In the genomic region with DNA sequence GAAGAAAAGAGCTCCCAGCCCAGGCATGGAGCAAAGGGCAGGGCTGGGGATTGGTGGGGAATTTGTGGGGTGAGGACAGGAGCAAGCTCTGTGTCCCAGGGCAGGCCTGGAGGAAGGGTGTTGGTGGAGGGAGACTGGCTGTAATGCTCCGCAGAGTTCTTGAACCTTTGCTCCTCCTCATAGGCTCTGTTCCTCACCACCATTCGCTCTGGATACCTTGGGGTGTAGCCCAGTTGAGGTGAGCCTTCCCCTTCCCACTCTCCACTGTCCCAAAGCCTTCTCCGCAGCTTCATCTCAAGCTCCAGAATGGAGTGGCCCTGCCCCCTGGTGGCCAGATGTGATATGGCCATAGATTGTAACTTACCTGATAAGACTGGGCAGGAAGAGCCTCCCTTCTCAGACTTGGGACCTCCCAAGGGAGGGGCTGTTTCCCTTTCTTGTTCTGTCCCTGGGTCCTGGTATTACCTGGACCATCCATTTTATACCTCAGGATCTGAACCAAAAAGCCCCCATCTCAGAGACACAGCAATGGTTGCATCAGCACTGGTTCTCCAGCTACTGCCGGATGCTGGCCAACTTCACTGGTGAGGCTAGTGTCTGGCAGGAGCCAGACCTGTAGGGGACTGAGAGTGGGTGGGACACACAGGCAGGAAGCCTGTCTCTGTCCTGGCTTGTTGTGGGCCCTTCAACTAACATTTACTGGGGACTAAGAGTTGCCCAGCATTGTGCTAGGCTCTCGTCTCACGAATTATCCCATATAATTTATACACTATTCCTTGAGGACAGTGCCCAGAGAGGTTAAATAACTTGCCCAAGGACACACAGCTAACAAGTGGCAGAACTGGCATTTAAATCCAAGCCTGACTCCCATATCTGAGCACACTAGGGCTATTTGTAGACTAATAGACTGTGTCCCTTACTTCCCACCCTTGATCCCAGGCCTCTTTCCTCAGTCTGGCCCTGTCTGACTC, we compare ENCODE assay signal across 8 cellular contexts. TPM values are rescaled to one million over a fixed set of nuclear protein-coding genes. Genes with fewer than 3 reads are reported as not detected.
DNase-seq lines count a peak whose midpoint lies in the region; ATAC-seq and TF ChIP-seq lines count a peak whose summit lies in the region.

No MANE protein-coding gene starts in this region.

- peaks cover 2% of the 10 kb centered on the region for H3K27me3 Mint-ChIP-seq in CD8-positive, alpha-beta T cell (ENCODE audit: low read depth)
- H3K27me3 Mint-ChIP-seq in activated B cell treated with CpG ODN at 0.5 μM for 24 hours: peaks cover 3% of the 10 kb centered on the region

- H3K4me1 ChIP-seq in CD8-positive, alpha-beta T cell (ENCODE audit: insufficient read depth, low read length): peaks cover 15% of the 10 kb centered on the region

- POLR2A ChIA-PET in CD8-positive, alpha-beta T cell (lab: Charles Lee): interaction anchor here (0.6 to 3.3 kb wide), 4 partner anchors 37 to 45 kb away, joined by 3 to 39 read pairs (median 10); partner anchors contain the start of gene RPL19
- POLR2A ChIA-PET in activated B cell treated with CpG ODN at 0.5 μM for 24 hours (lab: Charles Lee): interaction anchor here (0.6 to 3.7 kb wide), 13 partner anchors 9 to 854 kb away, joined by 3 to 59 read pairs (median 4); partner anchors contain the start of genes MED1, RPL19 and RPL23

- H3K9me3 ChIP-seq in CD8-positive, alpha-beta T cell (ENCODE audit: low read length): no peaks in the 10 kb centered on the region

- no peaks in the 10 kb centered on the region for H3K36me3 Mint-ChIP-seq in CD8-positive, alpha-beta T cell
- no peaks in the 10 kb centered on the region for H3K36me3 Mint-ChIP-seq in activated B cell treated with CpG ODN at 0.5 μM for 24 hours (ENCODE audit: low read depth)

- peaks cover 14% of the 10 kb centered on the region for H3K4me1 Mint-ChIP-seq in CD8-positive, alpha-beta T cell (ENCODE audit: low read depth)
- peaks cover 20% of the 10 kb centered on the region for H3K4me1 Mint-ChIP-seq in activated B cell treated with CpG ODN at 0.5 μM for 24 hours

- H3K27me3 ChIP-seq in CD8-positive, alpha-beta T cell (ENCODE audit: insufficient read depth, low read length): no peaks in the 10 kb centered on the region
- peaks cover 3% of the 10 kb centered on the region for H3K27me3 ChIP-seq in kidney epithelial cell (ENCODE audit: control insufficient read depth, insufficient read depth, low read length)

- no peak overlapping the region for H3K4me3 ChIP-seq in CD8-positive, alpha-beta T cell (ENCODE audit: low read depth, low read length)
- H3K4me3 ChIP-seq in cardiac fibroblast (replicated peaks in 1 of 2; ENCODE audit: low read depth in 2 of 2, low read length in 2 of 2): no peak overlapping the region
- H3K4me3 ChIP-seq in kidney epithelial cell (ENCODE audit: low read depth, low read length): no peak overlapping the region

- CTCF ChIA-PET in CD8-positive, alpha-beta T cell (lab: Charles Lee): interaction anchor here (0.7 to 20.4 kb wide), 41 partner anchors 8 to 514 kb away, joined by 3 to 429 read pairs (median 4); partner anchors contain the start of genes ARL5C, FBXO47 and RPL19
- CTCF ChIA-PET in activated B cell treated with CpG ODN at 0.5 μM for 24 hours (lab: Charles Lee): interaction anchor here (0.9 to 6.0 kb wide), 18 partner anchors 9 to 350 kb away, joined by 3 to 177 read pairs (median 4); partner anchors contain the start of genes PLXDC1, RPL19 and STAC2

- ATAC-seq in CD8-positive, alpha-beta T cell: peak; percentile 94
- ATAC-seq in HG02610 (IDR thresholded peaks at IDR 0.05; ENCODE audit: unreplicated experiment) (peak; percentile 54), activated B cell treated with CpG ODN at 0.5 μM for 24 hours (ENCODE audit: low read depth) (peak; percentile 81), HG03108 (IDR thresholded peaks at IDR 0.05; ENCODE audit: unreplicated experiment) (no peak)

- intact Hi-C loops in CD8-positive, alpha-beta T cell (cut with DNase I, micrococcal nuclease): loop anchor here (1.0 kb wide), 3 partner anchors 13 to 81 kb away; no protein-coding TSS in a partner anchor
- intact Hi-C loops in activated B cell treated with CpG ODN at 0.5 μM for 24 hours (cut with micrococcal nuclease): loop anchor here (1.0 kb wide), 3 partner anchors 38 to 262 kb away; no protein-coding TSS in a partner anchor

- peak; percentile 71 to 94 (median 87) for DNase-seq in CD8-positive, alpha-beta T cell
- peak; percentile 78 for DNase-seq in NCI-H345 treated with DMSO at 0.1 percent for 48 hours (lab: John Stamatoyannopoulos, UW; ENCODE audit: unreplicated experiment)
- DNase-seq in activated B cell treated with CpG ODN at 0.5 μM for 24 hours: peak; percentile 76
- peak; percentile 86 to 88 for DNase-seq in cardiac fibroblast (ENCODE audit: low read depth in 2 of 2)
- DNase-seq in kidney epithelial cell (ENCODE audit: low read depth): peak; percentile 31
- DNase-seq in stimulated activated CD4-positive, alpha-beta T cell treated with anti-CD3 and anti-CD28 coated beads, Interleukin-1b, Interleukin-23, amount 100 ng/mL, for 48 hours: peak; percentile 84

- H3K27ac ChIP-seq in CD8-positive, alpha-beta T cell (ENCODE audit: low read depth, low read length): no peak overlapping the region

- no peak overlapping the region for H3K4me3 Mint-ChIP-seq in CD8-positive, alpha-beta T cell
- H3K4me3 Mint-ChIP-seq in activated B cell treated with CpG ODN at 0.5 μM for 24 hours: peak overlapping the region; percentile 56

- H3K27ac Mint-ChIP-seq in CD8-positive, alpha-beta T cell: no peak overlapping the region
- no peak overlapping the region for H3K27ac Mint-ChIP-seq in activated B cell treated with CpG ODN at 0.5 μM for 24 hours

- H3K36me3 ChIP-seq in CD8-positive, alpha-beta T cell (ENCODE audit: insufficient read depth, low read length): no peaks in the 10 kb centered on the region
- H3K36me3 ChIP-seq in kidney epithelial cell (ENCODE audit: control insufficient read depth, insufficient read depth, low read length): no peaks in the 10 kb centered on the region

- peak; percentile 90 for TF ChIP-seq CTCF in CD8-positive, alpha-beta T cell (IDR thresholded peaks at IDR 0.05)
- peak; percentile 34 for TF ChIP-seq CTCF in activated B cell treated with CpG ODN at 0.5 μM for 24 hours (IDR thresholded peaks at IDR 0.05)
- TF ChIP-seq CTCF in cardiac fibroblast (IDR thresholded peaks at IDR 0.05; ENCODE audit: low read depth, low read length): peak; percentile 97
- TF ChIP-seq CTCF in kidney epithelial cell (IDR thresholded peaks at IDR 0.05; ENCODE audit: insufficient read depth, low read length, poor library complexity, severe bottlenecking): peak; percentile 97

- H3K9me3 Mint-ChIP-seq in CD8-positive, alpha-beta T cell: no peaks in the 10 kb centered on the region
- H3K9me3 Mint-ChIP-seq in activated B cell treated with CpG ODN at 0.5 μM for 24 hours: no peaks in the 10 kb centered on the region

RNA-seq across cellular contexts. Expression of gene STAC2, which starts 19.1 kb away (rescaled TPM):
- under 1 TPM; 0.11 to 0.17 TPM for total RNA-seq in CD8-positive, alpha-beta T cell
- total RNA-seq in activated B cell treated with CpG ODN at 0.5 μM for 24 hours (not detected in 2 replicates), kidney epithelial cell (not detected in 2 replicates)

RNA-seq across cellular contexts. Expression of gene RPL19, which starts 44.8 kb away (rescaled TPM):
- 1,000 to 10,000 TPM; 3,808 to 3,896 TPM for total RNA-seq in CD8-positive, alpha-beta T cell
- total RNA-seq in activated B cell treated with CpG ODN at 0.5 μM for 24 hours: 3,324 and 3,891 TPM in 2 replicates
- 3,729 and 4,555 TPM in 2 replicates for total RNA-seq in kidney epithelial cell

RNA-seq across cellular contexts. Expression of gene CACNB1, which starts 47.4 kb away (rescaled TPM):
- 10 to 100 TPM in 1 of 2 experiments, 1 to 10 TPM in 1; 9.1 to 11.8 TPM for total RNA-seq in CD8-positive, alpha-beta T cell
- total RNA-seq in activated B cell treated with CpG ODN at 0.5 μM for 24 hours (4.5 and 5.7 TPM in 2 replicates), kidney epithelial cell (6.0 and 7.1 TPM in 2 replicates)

Comparison
In these comparisons a context has a peak if more than half of its experiments do, and no peak if none do; other contexts are left out.
1. DNase-seq: peak in every context shown above with its lines; median percentile 87 in CD8-positive, alpha-beta T cell; 87 in cardiac fibroblast; 84 in stimulated activated CD4-positive, alpha-beta T cell treated with anti-CD3 and anti-CD28 coated beads, Interleukin-1b, Interleukin-23, amount 100 ng/mL, for 48 hours; 78 in NCI-H345 treated with DMSO at 0.1 percent for 48 hours; 76 in activated B cell treated with CpG ODN at 0.5 μM for 24 hours; 31 in kidney epithelial cell.
2. CTCF ChIP-seq: peak in every context shown above with its lines; median percentile 97 in cardiac fibroblast; 97 in kidney epithelial cell; 90 in CD8-positive, alpha-beta T cell; 34 in activated B cell treated with CpG ODN at 0.5 μM for 24 hours.